ENCODE assay signal across 23 cellular contexts in the genomic region with DNA sequence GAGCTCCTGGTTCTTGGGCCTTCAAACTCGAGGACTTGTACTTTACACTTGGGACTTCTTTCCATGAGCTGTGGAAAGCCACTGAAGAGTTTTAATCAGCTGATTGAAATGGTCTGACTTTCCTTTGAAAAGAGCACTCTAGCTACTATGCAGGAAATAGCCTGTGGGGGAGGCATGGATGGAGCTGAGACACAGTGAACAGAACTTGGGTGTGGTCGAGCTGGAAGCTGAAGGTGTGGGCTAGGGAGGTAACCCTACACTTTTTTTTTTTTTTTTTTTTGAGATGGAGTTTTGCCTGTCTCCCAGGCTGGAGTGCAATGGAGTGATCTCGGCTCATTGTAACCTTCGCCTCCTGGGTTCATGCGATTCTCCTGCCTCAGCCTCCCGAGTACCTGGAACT.
"Had no signal": no experiment of that assay in that cellular context is flagged by ENCODE, and none has a peak within 500 bp of the region (broad histone marks: within the 10 kb centered on the region; RNA-seq: fewer than 3 reads in every experiment).

No MANE protein-coding gene starts in this region.

- FAIRE-seq: bronchial epithelial cell had no signal

- ATAC-seq: activated CD8-positive, alpha-beta T cell treated with anti-CD3 and anti-CD28 coated beads, Interleukin-2, amount 10 ng/mL, durations not matched to agents 7 days and 5 days; T-helper 17 cell; WTC11 had no signal

- H3K36me3 ChIP-seq: Peyer's patch had no signal

- H3K27me3 Mint-ChIP-seq: activated naive CD4-positive, alpha-beta T cell treated with anti-CD3 and anti-CD28 coated beads, Interleukin-2, amount 50 U/mL, for 24 hours had no signal

- H3K4me1 ChIP-seq: Peyer's patch had no signal

- H3K36me3 Mint-ChIP-seq: activated naive CD4-positive, alpha-beta T cell treated with anti-CD3 and anti-CD28 coated beads, Interleukin-2, amount 50 U/mL, for 24 hours; WTC11 had no signal

- H3K9me3 ChIP-seq: Peyer's patch had no signal

- H3K27me3 ChIP-seq: Peyer's patch had no signal

- H3K4me3 ChIP-seq: Peyer's patch had no signal

- H3K4me1 Mint-ChIP-seq: activated naive CD4-positive, alpha-beta T cell treated with anti-CD3 and anti-CD28 coated beads, Interleukin-2, amount 50 U/mL, for 24 hours; T-helper 17 cell; WTC11 had no signal

- H3K27ac Mint-ChIP-seq: activated CD8-positive, alpha-beta T cell treated with anti-CD3 and anti-CD28 coated beads, Interleukin-2, amount 10 ng/mL, durations not matched to agents 7 days and 5 days; activated naive CD4-positive, alpha-beta T cell treated with anti-CD3 and anti-CD28 coated beads, Interleukin-2, amount 50 U/mL, for 24 hours; T-helper 17 cell; WTC11 had no signal

- H3K4me3 Mint-ChIP-seq: activated CD8-positive, alpha-beta T cell treated with anti-CD3 and anti-CD28 coated beads, Interleukin-2, amount 10 ng/mL, durations not matched to agents 7 days and 5 days; activated naive CD4-positive, alpha-beta T cell treated with anti-CD3 and anti-CD28 coated beads, Interleukin-2, amount 50 U/mL, for 24 hours; T-helper 17 cell; WTC11 had no signal

- DNase-seq: activated CD4-positive, alpha-beta T cell treated with anti-CD3 and anti-CD28 coated beads for 48 hours; activated CD4-positive, alpha-beta T cell treated with anti-CD3 and anti-CD28 coated beads, Interleukin-2, amount 50 U/mL, for 4 hours; activated CD4-positive, CD25-positive, alpha-beta regulatory T cell treated with anti-CD3 and anti-CD28 coated beads, Interleukin-2, amount 50 U/mL, for 72 hours; activated CD8-positive, alpha-beta memory T cell treated with anti-CD3 and anti-CD28 coated beads, Interleukin-2, amount 50 U/mL, for 48 hours; activated CD8-positive, alpha-beta T cell treated with anti-CD3 and anti-CD28 coated beads, Interleukin-2, amount 10 ng/mL, durations not matched to agents 7 days and 5 days; activated T-cell treated with anti-CD3 and anti-CD28 coated beads, Interleukin-2, amount 50 U/mL, for 1 hour; central memory CD4-positive, alpha-beta T cell; IMR-90; KG1; NCI-H1048; NCI-H146; NCI-H187 treated with DMSO at 0.1 percent for 48 hours; NCI-H2081 treated with DMSO at 0.1 percent for 48 hours; NCI-H446; NCI-H524; NCI-H82; Peyer's patch; SHP77 treated with DMSO at 0.1 percent for 48 hours; T-helper 17 cell; T-helper 9 cell had no signal

- H3K27ac ChIP-seq: Peyer's patch had no signal

- H3K9me3 Mint-ChIP-seq: activated naive CD4-positive, alpha-beta T cell treated with anti-CD3 and anti-CD28 coated beads, Interleukin-2, amount 50 U/mL, for 24 hours had no signal
